16 cellular contexts compared by ENCODE assay signal in genomic region chr14:104284107-104284592, GRCh38.
A peak's percentile ranks its signal among the peaks of the same experiment; 100 is the strongest.
DNase-seq lines count a peak whose midpoint lies in the region; TF ChIP-seq lines count a peak whose summit lies in the region.
"Had no signal": no experiment of that assay in that cellular context is flagged by ENCODE, and none has a peak within 500 bp of the region (broad histone marks: within the 10 kb centered on the region; RNA-seq: fewer than 3 reads in every experiment).

No MANE protein-coding gene starts in this region.

- no peak overlapping the region for H3K27ac Mint-ChIP-seq in glutamatergic neuron (ENCODE audit: unreplicated experiment)
- no peak overlapping the region for H3K27ac Mint-ChIP-seq in activated T-cell treated with anti-CD3 and anti-CD28 coated beads, Interleukin-2, amount 50 U/mL, for 24 hours
- H3K27ac Mint-ChIP-seq: CD8-positive, alpha-beta memory T cell had no signal

- H3K9ac ChIP-seq in rectal smooth muscle tissue (ENCODE audit: low read length): no peak overlapping the region

- peak; percentile 20 for DNase-seq in activated CD4-positive, CD25-positive, alpha-beta regulatory T cell treated with anti-CD3 and anti-CD28 coated beads, Interleukin-2, amount 50 U/mL, for 72 hours
- no peak for DNase-seq in activated CD4-positive, CD25-positive, alpha-beta regulatory T cell (lab: John Stamatoyannopoulos, UW)
- DNase-seq in NCI-H446 treated with DMSO at 0.1 percent for 48 hours (lab: John Stamatoyannopoulos, UW) (peak; percentile 38), glutamatergic neuron (peak; percentile 21), NCI-H748 (lab: John Stamatoyannopoulos, UW; ENCODE audit: unreplicated experiment) (no peak)
- no peak for DNase-seq in activated T-cell treated with anti-CD3 and anti-CD28 coated beads, Interleukin-2, amount 50 U/mL, for 24 hours
- DNase-seq in stimulated activated CD4-positive, alpha-beta T cell treated with anti-CD3 and anti-CD28 coated beads, Interleukin-4, amount 100 ng/mL, for 1 hour: no peak
- DNase-seq: activated CD4-positive, alpha-beta T cell treated with anti-CD3 and anti-CD28 coated beads, Interleukin-2, amount 50 U/mL, for 1 hour; activated T-cell treated with anti-CD3 and anti-CD28 coated beads, Interleukin-2, amount 50 U/mL, for 1 hour; effector CD4-positive, alpha-beta T cell; kidney glomerular epithelial cell; NCI-H1105; NCI-H345; PC-3 had no signal

- no peak for TF ChIP-seq CTCF in glutamatergic neuron (IDR thresholded peaks at IDR 0.05; ENCODE audit: partially characterized antibody, unreplicated experiment)

- H3K4me1 Mint-ChIP-seq in glutamatergic neuron (ENCODE audit: low read depth, unreplicated experiment): peaks cover 6% of the 10 kb centered on the region
- no peaks in the 10 kb centered on the region for H3K4me1 Mint-ChIP-seq in activated T-cell treated with anti-CD3 and anti-CD28 coated beads, Interleukin-2, amount 50 U/mL, for 24 hours (ENCODE audit: low read depth)
- H3K4me1 Mint-ChIP-seq: CD8-positive, alpha-beta memory T cell had no signal

- H3K36me3 Mint-ChIP-seq in glutamatergic neuron (ENCODE audit: unreplicated experiment): no peaks in the 10 kb centered on the region
- H3K36me3 Mint-ChIP-seq in activated T-cell treated with anti-CD3 and anti-CD28 coated beads, Interleukin-2, amount 50 U/mL, for 24 hours (ENCODE audit: low read depth): no peaks in the 10 kb centered on the region
- H3K36me3 Mint-ChIP-seq: CD8-positive, alpha-beta memory T cell had no signal

- H3K36me3 ChIP-seq in rectal smooth muscle tissue (ENCODE audit: control insufficient read depth, insufficient read depth, low read length): no peaks in the 10 kb centered on the region

- peaks cover 6% of the 10 kb centered on the region for H3K9me3 Mint-ChIP-seq in glutamatergic neuron (ENCODE audit: unreplicated experiment)
- no peaks in the 10 kb centered on the region for H3K9me3 Mint-ChIP-seq in activated T-cell treated with anti-CD3 and anti-CD28 coated beads, Interleukin-2, amount 50 U/mL, for 24 hours
- H3K9me3 Mint-ChIP-seq: CD8-positive, alpha-beta memory T cell had no signal

- H3K27me3 Mint-ChIP-seq in glutamatergic neuron (ENCODE audit: unreplicated experiment): peaks cover 10% of the 10 kb centered on the region
- H3K27me3 Mint-ChIP-seq in activated T-cell treated with anti-CD3 and anti-CD28 coated beads, Interleukin-2, amount 50 U/mL, for 24 hours: peaks cover 9% of the 10 kb centered on the region

- H3K27ac ChIP-seq in rectal smooth muscle tissue (ENCODE audit: low read depth, low read length): peak overlapping the region; percentile 85

- H3K27me3 ChIP-seq in rectal smooth muscle tissue (ENCODE audit: control insufficient read depth, insufficient read depth, low read length): no peaks in the 10 kb centered on the region

- no peak overlapping the region for H3K4me3 ChIP-seq in rectal smooth muscle tissue (ENCODE audit: low read length)

- H3K4me1 ChIP-seq in rectal smooth muscle tissue (ENCODE audit: control insufficient read depth, insufficient read depth, low read length): peaks cover 9% of the 10 kb centered on the region

- no peak overlapping the region for H3K4me3 Mint-ChIP-seq in glutamatergic neuron (ENCODE audit: unreplicated experiment)
- no peak overlapping the region for H3K4me3 Mint-ChIP-seq in activated T-cell treated with anti-CD3 and anti-CD28 coated beads, Interleukin-2, amount 50 U/mL, for 24 hours
- H3K4me3 Mint-ChIP-seq: CD8-positive, alpha-beta memory T cell had no signal

Comparison
In these comparisons a context has a peak if more than half of its experiments do, and no peak if none do; other contexts are left out.
1. DNase-seq: peak in activated CD4-positive, CD25-positive, alpha-beta regulatory T cell treated with anti-CD3 and anti-CD28 coated beads, Interleukin-2, amount 50 U/mL, for 72 hours (single experiment), NCI-H446 treated with DMSO at 0.1 percent for 48 hours (single experiment) and glutamatergic neuron (single experiment); none in activated CD4-positive, CD25-positive, alpha-beta regulatory T cell (0 of 4), activated T-cell treated with anti-CD3 and anti-CD28 coated beads, Interleukin-2, amount 50 U/mL, for 24 hours (single experiment), NCI-H748 (single experiment) and stimulated activated CD4-positive, alpha-beta T cell treated with anti-CD3 and anti-CD28 coated beads, Interleukin-4, amount 100 ng/mL, for 1 hour (single experiment).